8 cellular contexts compared by ENCODE assay signal in the genomic region with DNA sequence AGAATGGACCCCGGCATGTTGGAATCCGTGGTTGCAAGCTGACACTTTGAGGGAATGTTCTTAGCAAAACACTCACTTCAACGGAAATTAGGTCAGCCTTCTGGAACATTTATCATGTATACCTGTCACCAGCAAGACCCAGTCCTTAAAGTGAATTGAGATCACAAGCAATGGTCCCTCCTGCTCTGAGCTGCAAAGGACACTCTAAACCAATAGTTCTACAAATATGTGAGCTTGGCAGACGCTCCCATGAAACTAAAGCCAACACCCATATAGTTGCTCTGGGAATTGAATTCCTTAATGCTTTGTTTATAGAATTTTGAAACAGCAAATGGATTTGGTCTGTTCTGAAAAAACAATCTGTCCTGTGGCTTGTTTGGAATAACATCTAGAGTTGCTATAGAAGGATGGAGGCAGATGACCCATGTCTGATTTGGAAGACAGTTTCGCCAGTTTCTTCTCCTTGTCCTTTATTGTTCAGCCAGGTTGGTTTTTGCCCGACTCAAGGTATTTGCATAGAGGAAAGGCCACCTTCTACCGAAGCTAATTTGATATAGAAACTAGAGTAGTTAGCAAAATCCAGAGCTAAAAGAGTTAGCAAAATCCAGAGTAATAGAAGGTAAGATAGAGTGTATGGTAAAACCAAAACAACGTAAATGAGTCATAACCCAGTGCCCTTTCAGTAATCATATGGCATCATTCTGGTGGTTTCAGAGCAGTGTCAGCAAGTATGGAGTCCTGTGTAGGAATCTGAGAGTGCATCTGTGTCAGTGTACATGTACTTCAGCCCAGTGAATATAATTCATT.
DNase-seq lines count a peak whose midpoint lies in the region; ATAC-seq lines count a peak whose summit lies in the region.

No MANE protein-coding gene starts in this region.

- peak overlapping the region; percentile 69 to 70 for H3K4me3 Mint-ChIP-seq in activated T-cell treated with anti-CD3 and anti-CD28 coated beads, Interleukin-2, amount 50 U/mL, for 72 hours

- H2BK12ac ChIP-seq in neuronal stem cell (ENCODE audit: low read length) = no peak overlapping the region

- peak overlapping the region; percentile 32 for H3K4me3 ChIP-seq in SJCRH30
- no peak overlapping the region for H3K4me3 ChIP-seq in neuronal stem cell (ENCODE audit: low read length in 2 of 2)

- DNase-seq in activated T-cell treated with anti-CD3 and anti-CD28 coated beads, Interleukin-2, amount 50 U/mL, for 72 hours = peak; percentile 58 to 59
- DNase-seq in activated T-cell treated with anti-CD3 and anti-CD28 coated beads, Interleukin-2, amount 50 U/mL, for 1 hour = no peak
- DNase-seq in SJCRH30 (peak; percentile 58 to 80), fibroblast of the conjunctiva (ENCODE audit: low read depth) (peak; percentile 89), neuronal stem cell (ENCODE audit: low spot score) (no peak), NCI-H2171 (lab: John Stamatoyannopoulos, UW) (no peak)
- DNase-seq in stimulated activated naive CD8-positive, alpha-beta T cell treated with anti-CD3 and anti-CD28 coated beads, Interleukin-15, Interleukin-2, amounts not matched to agents 100 U/mL and 50 U/mL, for 24 hours = peak; percentile 14

- no peaks in the 10 kb centered on the region for H3K9me3 ChIP-seq in SJCRH30 (replicated peaks)
- H3K9me3 ChIP-seq in neuronal stem cell (replicated peaks in 1 of 2; ENCODE audit: control insufficient read depth in 2 of 2, insufficient read depth in 1 of 2, low read depth in 1 of 2, low read length in 2 of 2) = peaks cover 0 to 2% of the 10 kb centered on the region in 2 donors

- H2BK15ac ChIP-seq in neuronal stem cell (ENCODE audit: low read length) = no peak overlapping the region

- no peak overlapping the region for H3K9ac ChIP-seq in neuronal stem cell (ENCODE audit: low read depth, low read length, poor library complexity)

- no peak overlapping the region for H3K18ac ChIP-seq in neuronal stem cell (ENCODE audit: low read length)

- H4K91ac ChIP-seq in neuronal stem cell (ENCODE audit: low read depth, low read length, poor library complexity) = no peak overlapping the region

- H3K27ac Mint-ChIP-seq in activated T-cell treated with anti-CD3 and anti-CD28 coated beads, Interleukin-2, amount 50 U/mL, for 72 hours = peak overlapping the region; percentile 100

- H4K8ac ChIP-seq in neuronal stem cell (ENCODE audit: low read depth, low read length) = no peak overlapping the region

- H3K36me3 Mint-ChIP-seq in activated T-cell treated with anti-CD3 and anti-CD28 coated beads, Interleukin-2, amount 50 U/mL, for 72 hours (ENCODE audit: insufficient read depth in 2 of 2) = peaks cover 13 to 14% of the 10 kb centered on the region in 2 donors

- H3K27ac ChIP-seq in SJCRH30 = peak overlapping the region; percentile 53
- H3K27ac ChIP-seq in neuronal stem cell (replicated peaks; ENCODE audit: low read length) = no peak overlapping the region

- no peaks in the 10 kb centered on the region for H3K79me1 ChIP-seq in neuronal stem cell (ENCODE audit: low read depth, low read length)

- H3K36me3 ChIP-seq in SJCRH30 (no peaks in the 10 kb centered on the region), neuronal stem cell (replicated peaks in 1 of 2; ENCODE audit: control insufficient read depth in 2 of 2, insufficient read depth in 2 of 2, low read length in 2 of 2) (no peaks in the 10 kb centered on the region)

- H2BK120ac ChIP-seq in neuronal stem cell (ENCODE audit: low read depth, low read length) = no peak overlapping the region

- H3K23ac ChIP-seq in neuronal stem cell (ENCODE audit: low read depth, low read length, poor library complexity) = no peak overlapping the region

- H3K4me1 ChIP-seq in SJCRH30 = peaks cover 30% of the 10 kb centered on the region
- peaks cover 0 to 6% of the 10 kb centered on the region in 2 donors for H3K4me1 ChIP-seq in neuronal stem cell (ENCODE audit: control insufficient read depth in 2 of 2, insufficient read depth in 1 of 2, low read depth in 1 of 2, low read length in 2 of 2)

- H2BK5ac ChIP-seq in neuronal stem cell (ENCODE audit: low read length) = no peak overlapping the region

- no peak overlapping the region for H2AK5ac ChIP-seq in neuronal stem cell (ENCODE audit: low read depth, low read length)

- H3K4ac ChIP-seq in neuronal stem cell (ENCODE audit: low read length) = no peak overlapping the region

- H3K4me2 ChIP-seq in neuronal stem cell (ENCODE audit: insufficient read depth, low read length, poor library complexity, severe bottlenecking) = no peak overlapping the region

- peaks cover 0 to 2% of the 10 kb centered on the region in 2 donors for H3K9me3 Mint-ChIP-seq in activated T-cell treated with anti-CD3 and anti-CD28 coated beads, Interleukin-2, amount 50 U/mL, for 72 hours

- H2AFZ ChIP-seq in neuronal stem cell (ENCODE audit: low read length) = no peak overlapping the region

- H3K27me3 Mint-ChIP-seq in activated T-cell treated with anti-CD3 and anti-CD28 coated beads, Interleukin-2, amount 50 U/mL, for 72 hours (ENCODE audit: low read depth) = peaks cover 16% of the 10 kb centered on the region

- H3K27me3 ChIP-seq in SJCRH30 (no peaks in the 10 kb centered on the region), neuronal stem cell (ENCODE audit: control insufficient read depth in 3 of 3, insufficient read depth in 3 of 3, low read depth in 1 of 3, low read length in 3 of 3) (peaks cover 0 to 63% (median 2%) of the 10 kb centered on the region in 3 experiments)

- peaks cover 57% of the 10 kb centered on the region for H3K4me1 Mint-ChIP-seq in activated T-cell treated with anti-CD3 and anti-CD28 coated beads, Interleukin-2, amount 50 U/mL, for 72 hours (ENCODE audit: low read depth)

- WGBS in neuronal stem cell (ENCODE audit: extremely low coverage in 2 of 2, insufficient read length in 2 of 2, insufficient replicate concordance in 1 of 2), 2 donors = no CpG with 5 or more reads among the region's 8 CpGs

- H3K14ac ChIP-seq in neuronal stem cell (ENCODE audit: low read length) = no peak overlapping the region

- peak; percentile 84 to 90 for ATAC-seq in activated T-cell treated with anti-CD3 and anti-CD28 coated beads, Interleukin-2, amount 50 U/mL, for 72 hours (replicated peaks in 1 of 2)
- peak; percentile 100 for ATAC-seq in HG02678 (IDR thresholded peaks at IDR 0.05; ENCODE audit: unreplicated experiment)
- ATAC-seq in stimulated activated naive CD8-positive, alpha-beta T cell treated with anti-CD3 and anti-CD28 coated beads, Interleukin-15, Interleukin-2, amounts not matched to agents 100 U/mL and 50 U/mL, for 24 hours = peak; percentile 94

Comparison
In these comparisons a context has a peak if more than half of its experiments do, and no peak if none do; other contexts are left out.
1. DNase-seq: peak in activated T-cell treated with anti-CD3 and anti-CD28 coated beads, Interleukin-2, amount 50 U/mL, for 72 hours (2 of 2), SJCRH30 (2 of 2), fibroblast of the conjunctiva (single experiment) and stimulated activated naive CD8-positive, alpha-beta T cell treated with anti-CD3 and anti-CD28 coated beads, Interleukin-15, Interleukin-2, amounts not matched to agents 100 U/mL and 50 U/mL, for 24 hours (single experiment); none in activated T-cell treated with anti-CD3 and anti-CD28 coated beads, Interleukin-2, amount 50 U/mL, for 1 hour (single experiment), neuronal stem cell (single experiment) and NCI-H2171 (single experiment).
2. Peak in every context shown above with its lines, with median percentiles within 50 percentile points of each other: ATAC-seq.